In genomic region chr10:70899096-70899495, GRCh38 we compare ENCODE assay signal across 23 cellular contexts.
"Had no signal": no experiment of that assay in that cellular context is flagged by ENCODE, and none has a peak within 500 bp of the region (broad histone marks: within the 10 kb centered on the region; RNA-seq: fewer than 3 reads in every experiment).

No MANE protein-coding gene starts in this region.

- H3K27me3 ChIP-seq: dorsolateral prefrontal cortex, gastrocnemius medialis, hepatocyte, left lung, neural progenitor cell, right lobe of liver, stomach, thyroid gland had no signal

- H3K36me3 ChIP-seq: gastrocnemius medialis, left lung, neural progenitor cell, right lobe of liver, stomach, thyroid gland had no signal

- H3K27ac ChIP-seq: dorsolateral prefrontal cortex, epithelial cell of prostate, gastrocnemius medialis, hepatocyte, left lung, neural progenitor cell, parathyroid adenoma, right lobe of liver, stomach, thyroid gland had no signal

- DNase-seq: cortex of kidney; effector CD4-positive, alpha-beta T cell; foreskin fibroblast; gastrocnemius medialis; left cardiac atrium; left lung; mesenchymal stem cell; naive thymus-derived CD4-positive, alpha-beta T cell; stimulated activated CD4-positive, alpha-beta T cell treated with anti-CD3 and anti-CD28 coated beads, Interleukin-2, amount 100 ng/mL, for 24 hours; stimulated activated CD4-positive, alpha-beta T cell treated with anti-CD3 and anti-CD28 coated beads, Interleukin-4, amount 100 ng/mL, for 24 hours; stimulated activated naive CD4-positive, alpha-beta T cell treated with Interleukin-2 at 50 U/mL for 16 hours; stomach; thyroid gland; trophoblast cell had no signal

- ATAC-seq: esophagus mucosa; gastrocnemius medialis; left cardiac atrium; naive thymus-derived CD4-positive, alpha-beta T cell; right lobe of liver; stimulated activated effector memory CD8-positive, alpha-beta T cell treated with anti-CD3 and anti-CD28 coated beads, Interleukin-12 subunit alpha, Interleukin-12 subunit beta, amount 100 ng/mL, for 72 hours had no signal

- H3K4me1 ChIP-seq: gastrocnemius medialis, left lung, neural progenitor cell, parathyroid adenoma, right lobe of liver had no signal

- H3K9me3 ChIP-seq: gastrocnemius medialis, left lung, right lobe of liver, stomach, thyroid gland had no signal

- H3K4me3 ChIP-seq: dorsolateral prefrontal cortex, gastrocnemius medialis, hepatocyte, left lung, neural progenitor cell, right lobe of liver, smooth muscle cell, stomach, thyroid gland had no signal
